ENCODE assay signal across 8 cellular contexts in genomic region chr1:248839168-248839555, GRCh38. TPM values are rescaled to one million over a fixed set of nuclear protein-coding genes. Genes with fewer than 3 reads are reported as not detected.
DNase-seq lines count a peak whose midpoint lies in the region; ATAC-seq and TF ChIP-seq lines count a peak whose summit lies in the region.

No MANE protein-coding gene starts in this region.

- TF ChIP-seq CTCF in astrocyte of the spinal cord (IDR thresholded peaks at IDR 0.05; ENCODE audit: low read depth, low read length), result no peak
- no peak for TF ChIP-seq CTCF in lower leg skin (IDR thresholded peaks at IDR 0.05)
- TF ChIP-seq CTCF in tibial nerve (IDR thresholded peaks at IDR 0.05), result no peak

- peaks cover 0 to 51% (median 21%) of the 10 kb centered on the region in 4 donors for H3K4me1 ChIP-seq in tibial nerve

- no peak for DNase-seq in activated naive CD4-positive, alpha-beta T cell treated with anti-CD3 and anti-CD28 coated beads for 36 hours
- DNase-seq in astrocyte of the spinal cord (ENCODE audit: low read depth, low spot score), result no peak
- DNase-seq in lower leg skin (ENCODE audit: low spot score in 2 of 2), result no peak
- no peak for DNase-seq in tibial nerve (ENCODE audit: low spot score in 2 of 2)
- DNase-seq in SHP77 treated with DMSO at 0.1 percent for 48 hours (lab: John Stamatoyannopoulos, UW), result no peak

- 9 to 13% methylated on average over 10 of the region's 10 CpGs for WGBS in lower leg skin, 2 donors
- 14 to 18% methylated on average over 10 of the region's 10 CpGs for WGBS in tibial nerve, 2 donors

- H3K27me3 ChIP-seq in tibial nerve, result no peaks in the 10 kb centered on the region

- H3K4me3 Mint-ChIP-seq in activated naive CD4-positive, alpha-beta T cell treated with anti-CD3 and anti-CD28 coated beads, Interleukin-2, amount 50 U/mL, for 24 hours, result no peak overlapping the region
- no peak overlapping the region for H3K4me3 Mint-ChIP-seq in activated naive CD4-positive, alpha-beta T cell treated with anti-CD3 and anti-CD28 coated beads for 36 hours

- peak overlapping the region; percentile 71 for H3K4me3 ChIP-seq in astrocyte of the spinal cord (ENCODE audit: low read depth, low read length)
- H3K4me3 ChIP-seq in lower leg skin (ENCODE audit: low read depth, poor library complexity, severe bottlenecking), result peak overlapping the region; percentile 76
- H3K4me3 ChIP-seq in tibial nerve, result peak overlapping the region; percentile 81 to 99 (median 92)

- no peaks in the 10 kb centered on the region for H3K36me3 Mint-ChIP-seq in activated naive CD4-positive, alpha-beta T cell treated with anti-CD3 and anti-CD28 coated beads, Interleukin-2, amount 50 U/mL, for 24 hours
- H3K36me3 Mint-ChIP-seq in activated naive CD4-positive, alpha-beta T cell treated with anti-CD3 and anti-CD28 coated beads for 36 hours (ENCODE audit: low read depth), result peaks cover 8% of the 10 kb centered on the region

- peaks cover 35% of the 10 kb centered on the region for H3K4me1 Mint-ChIP-seq in activated naive CD4-positive, alpha-beta T cell treated with anti-CD3 and anti-CD28 coated beads, Interleukin-2, amount 50 U/mL, for 24 hours
- H3K4me1 Mint-ChIP-seq in activated naive CD4-positive, alpha-beta T cell treated with anti-CD3 and anti-CD28 coated beads for 36 hours (ENCODE audit: low read depth), result peaks cover 22% of the 10 kb centered on the region

- H3K27me3 Mint-ChIP-seq in activated naive CD4-positive, alpha-beta T cell treated with anti-CD3 and anti-CD28 coated beads, Interleukin-2, amount 50 U/mL, for 24 hours, result no peaks in the 10 kb centered on the region
- H3K27me3 Mint-ChIP-seq in activated naive CD4-positive, alpha-beta T cell treated with anti-CD3 and anti-CD28 coated beads for 36 hours (ENCODE audit: low read depth), result no peaks in the 10 kb centered on the region

- H3K9me3 ChIP-seq in tibial nerve, result no peaks in the 10 kb centered on the region

- TF ChIP-seq POLR2A in lower leg skin (IDR thresholded peaks at IDR 0.05) (no peak), tibial nerve (IDR thresholded peaks at IDR 0.05) (no peak)

- in situ Hi-C loops in astrocyte of the spinal cord (cut with HindIII; ENCODE audit: low sequenced_read_pairs), result no loop called here

- H3K9me3 Mint-ChIP-seq in activated naive CD4-positive, alpha-beta T cell treated with anti-CD3 and anti-CD28 coated beads, Interleukin-2, amount 50 U/mL, for 24 hours, result no peaks in the 10 kb centered on the region
- H3K9me3 Mint-ChIP-seq in activated naive CD4-positive, alpha-beta T cell treated with anti-CD3 and anti-CD28 coated beads for 36 hours, result no peaks in the 10 kb centered on the region

- intact Hi-C loops in activated naive CD4-positive, alpha-beta T cell treated with anti-CD3 and anti-CD28 coated beads for 36 hours (cut with micrococcal nuclease), result no loop called here
- intact Hi-C loops in lower leg skin (cut with DNase I; ENCODE audit: low total_unique reads), result no loop called here

- CTCF ChIA-PET in activated naive CD4-positive, alpha-beta T cell treated with anti-CD3 and anti-CD28 coated beads for 36 hours (lab: Charles Lee), result interaction anchor here (0.6 to 2.2 kb wide), 4 partner anchors 19 to 63 kb away, joined by 3 to 14 read pairs (median 4); partner anchors contain the start of gene ZNF692

- peak overlapping the region; percentile 92 for H3K27ac Mint-ChIP-seq in activated naive CD4-positive, alpha-beta T cell treated with anti-CD3 and anti-CD28 coated beads, Interleukin-2, amount 50 U/mL, for 24 hours
- H3K27ac Mint-ChIP-seq in activated naive CD4-positive, alpha-beta T cell treated with anti-CD3 and anti-CD28 coated beads for 36 hours, result no peak overlapping the region

- peak overlapping the region; percentile 99 to 100 (median 100) for H3K27ac ChIP-seq in tibial nerve

- no peak for TF ChIP-seq EP300 in tibial nerve (IDR thresholded peaks at IDR 0.05)

- ATAC-seq in GM21619 (IDR thresholded peaks at IDR 0.05; ENCODE audit: unreplicated experiment), result no peak
- no peak for ATAC-seq in GM18511 (IDR thresholded peaks at IDR 0.05; ENCODE audit: unreplicated experiment)

- peaks cover 0 to 4% (median 0%) of the 10 kb centered on the region in 3 donors for H3K36me3 ChIP-seq in tibial nerve

RNA-seq across cellular contexts. Expression of gene ZNF672, which starts 1.1 kb away (rescaled TPM):
- 10 to 100 TPM; 51.6 to 53.4 TPM for total RNA-seq in activated naive CD4-positive, alpha-beta T cell treated with anti-CD3 and anti-CD28 coated beads for 36 hours
- total RNA-seq in lower leg skin, result 10 to 100 TPM; 34.7 to 50.4 (median 42.6) TPM
- 10 to 100 TPM; 22.4 to 38.4 (median 31.8) TPM for total RNA-seq in tibial nerve

RNA-seq across cellular contexts. Expression of gene SH3BP5L, which starts 13.4 kb away (rescaled TPM):
- 10 to 100 TPM; 20.3 to 20.5 TPM for total RNA-seq in activated naive CD4-positive, alpha-beta T cell treated with anti-CD3 and anti-CD28 coated beads for 36 hours
- total RNA-seq in lower leg skin (10 to 100 TPM; 31.4 to 45.4 (median 33.9) TPM), tibial nerve (10 to 100 TPM; 16.8 to 24.6 (median 21.7) TPM)

RNA-seq across cellular contexts. Expression of gene ZNF692, which starts 19.7 kb away (rescaled TPM):
- 10 to 100 TPM; 87.6 to 88.7 TPM for total RNA-seq in activated naive CD4-positive, alpha-beta T cell treated with anti-CD3 and anti-CD28 coated beads for 36 hours
- total RNA-seq in lower leg skin (10 to 100 TPM; 46.3 to 90.2 (median 65.2) TPM), tibial nerve (100 to 1,000 TPM in 1 of 4 donors, 10 to 100 TPM in 3; 40.8 to 118 (median 68.5) TPM)
